Comparison of ENCODE assay signal across 17 cellular contexts in the genomic region with DNA sequence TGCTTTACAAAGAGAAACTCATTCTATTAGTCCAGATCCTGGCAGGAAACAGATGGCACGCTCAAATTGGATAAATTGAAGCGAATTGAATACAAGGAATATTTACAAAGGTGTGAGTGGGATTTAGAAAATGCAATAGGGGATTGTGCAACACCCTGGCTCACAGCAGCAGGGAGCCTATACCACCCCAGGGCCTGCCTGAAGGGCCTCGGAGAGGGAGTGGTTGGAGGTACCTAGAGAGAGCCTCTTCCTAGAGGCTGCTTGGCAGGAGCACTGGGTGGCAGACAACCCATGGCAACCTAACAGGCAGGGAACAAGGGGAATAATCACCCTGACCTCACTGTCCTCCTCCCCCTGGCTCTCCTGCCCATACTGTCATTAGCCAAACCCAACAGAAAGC. TPM values are rescaled to one million over a fixed set of nuclear protein-coding genes. Genes with fewer than 3 reads are reported as not detected.
DNase-seq lines count a peak whose midpoint lies in the region; ATAC-seq, FAIRE-seq and TF ChIP-seq lines count a peak whose summit lies in the region.
"Had no signal": no experiment of that assay in that cellular context is flagged by ENCODE, and none has a peak within 500 bp of the region (broad histone marks: within the 10 kb centered on the region; RNA-seq: fewer than 3 reads in every experiment).

No MANE protein-coding gene starts in this region.

- WGBS in H1 (ENCODE audit: extremely low coverage in 1 of 2, insufficient coverage in 1 of 2, insufficient read length in 1 of 2, insufficient replicate concordance in 2 of 2, low coverage in 1 of 2, low lambda C conversion rate in 2 of 2, missing lambda C conversion rate in 1 of 2), 2 experiments, result 96% methylated on average over 3 of the region's 3 CpGs; no CpG with 5 or more reads in 1 of the 2 experiments

- H2BK20ac ChIP-seq in H1 (ENCODE audit: low read length), result no peak overlapping the region

- H3K27me3 Mint-ChIP-seq in activated naive CD8-positive, alpha-beta T cell treated with anti-CD3 and anti-CD28 coated beads, Interleukin-2, amount 50 U/mL, for 24 hours, result peaks cover 25% of the 10 kb centered on the region

- no peak overlapping the region for H3K4me3 Mint-ChIP-seq in activated naive CD8-positive, alpha-beta T cell treated with anti-CD3 and anti-CD28 coated beads, Interleukin-2, amount 50 U/mL, for 24 hours
- H3K4me3 Mint-ChIP-seq: brain had no signal

- no peak overlapping the region for H2AFZ ChIP-seq in H1 (ENCODE audit: low read length)

- CTCF ChIA-PET in H1 (lab: Charles Lee; ENCODE audit: partially characterized antibody), result interaction anchor here (1.5 kb wide), 1 partner anchor 90 kb away, joined by 5 read pairs; no protein-coding TSS in a partner anchor

- no peak for TF ChIP-seq RAD21 in H1 (IDR thresholded peaks at IDR 0.05 in 1 of 2, conservative IDR thresholded peaks at IDR 0.05 in 1 of 2; ENCODE audit: low read depth in 2 of 2, low read length in 2 of 2)

- no peak for TF ChIP-seq POLR2A in H1 (IDR thresholded peaks at IDR 0.05; ENCODE audit: control extremely low read depth in 1 of 2, low read depth in 2 of 2, low read length in 2 of 2)

- no peaks in the 10 kb centered on the region for H3K36me3 ChIP-seq in H1 (ENCODE audit: control insufficient read depth in 2 of 4, insufficient read depth in 4 of 4, low read length in 3 of 4)

- no peaks in the 10 kb centered on the region for H4K20me1 ChIP-seq in H1 (replicated peaks in 1 of 2; ENCODE audit: control insufficient read depth in 1 of 2, insufficient read depth in 2 of 2, low read length in 2 of 2)

- no peak overlapping the region for H4K91ac ChIP-seq in H1 (replicated peaks; ENCODE audit: insufficient read length, low read length)

- POLR2A ChIA-PET in H1 (lab: Charles Lee; ENCODE audit: partially characterized antibody), result interaction anchor here (0.6 kb wide), 1 partner anchor 69 kb away, joined by 3 read pairs; no protein-coding TSS in a partner anchor

- no peak overlapping the region for H2BK15ac ChIP-seq in H1 (ENCODE audit: low read length)

- FAIRE-seq in H1 (lab: Jason Lieb, UNC), result no peak
- FAIRE-seq: kidney had no signal

- H3K27ac Mint-ChIP-seq in activated naive CD8-positive, alpha-beta T cell treated with anti-CD3 and anti-CD28 coated beads, Interleukin-2, amount 50 U/mL, for 24 hours, result no peak overlapping the region

- H2BK120ac ChIP-seq in H1 (replicated peaks; ENCODE audit: low read depth, low read length), result no peak overlapping the region

- H2BK12ac ChIP-seq in H1 (ENCODE audit: low read depth, low read length), result peak overlapping the region; percentile 62; the same call in 1 of the 2 replicates

- H2BK5ac ChIP-seq in H1 (ENCODE audit: low read depth, low read length), result no peak overlapping the region

- H4K8ac ChIP-seq in H1 (ENCODE audit: extremely low read depth, insufficient read depth, low read length), result no peak overlapping the region

- no peak for ATAC-seq in activated naive CD8-positive, alpha-beta T cell treated with anti-CD3 and anti-CD28 coated beads, Interleukin-2, amount 50 U/mL, for 24 hours
- ATAC-seq: right cardiac atrium had no signal

- peak; percentile 99 for DNase-seq in DMS153 (lab: John Stamatoyannopoulos, UW)
- peak in 2 of 3 experiments; percentile 89 to 97 for DNase-seq in NCI-H1417 (lab: John Stamatoyannopoulos, UW)
- DNase-seq in NCI-H524 (lab: John Stamatoyannopoulos, UW), result peak; percentile 16 to 61
- DNase-seq in H1 (ENCODE audit: low read depth in 1 of 2, low spot score in 2 of 2), result no peak
- no peak for DNase-seq in activated CD4-positive, alpha-beta T cell treated with anti-CD3 and anti-CD28 coated beads, Interleukin-2, amount 50 U/mL, for 4 hours
- no peak for DNase-seq in activated CD8-positive, alpha-beta memory T cell treated with anti-CD3 and anti-CD28 coated beads for 24 hours
- DNase-seq in nucleus accumbens (lab: John Stamatoyannopoulos, UW), result no peak
- no peak for DNase-seq in activated naive CD8-positive, alpha-beta T cell treated with anti-CD3 and anti-CD28 coated beads, Interleukin-2, amount 50 U/mL, for 24 hours
- DNase-seq: activated CD4-positive, alpha-beta T cell treated with anti-CD3 and anti-CD28 coated beads for 1 hour; activated CD8-positive, alpha-beta memory T cell treated with anti-CD3 and anti-CD28 coated beads, Interleukin-2, amount 50 U/mL, for 4 hours; activated naive CD4-positive, alpha-beta T cell treated with anti-CD3 and anti-CD28 coated beads, Interleukin-2, amount 50 U/mL, for 16 hours; dorsolateral prefrontal cortex; kidney; midbrain; right cardiac atrium; substantia nigra had no signal

- H3K36me3 Mint-ChIP-seq in activated naive CD8-positive, alpha-beta T cell treated with anti-CD3 and anti-CD28 coated beads, Interleukin-2, amount 50 U/mL, for 24 hours (ENCODE audit: low read depth), result no peaks in the 10 kb centered on the region
- H3K36me3 Mint-ChIP-seq: brain had no signal

- no peaks in the 10 kb centered on the region for H3K4me1 ChIP-seq in H1 (replicated peaks in 1 of 4; ENCODE audit: control insufficient read depth in 3 of 4, insufficient read depth in 4 of 4, low read length in 3 of 4)

- H3K18ac ChIP-seq in H1 (ENCODE audit: extremely low read depth, low read length), result no peak overlapping the region

- no peak overlapping the region for H3K23ac ChIP-seq in H1 (ENCODE audit: insufficient read length)

- no peak overlapping the region for H3K9ac ChIP-seq in H1 (replicated peaks in 1 of 4; ENCODE audit: extremely low read depth in 1 of 4, low read depth in 3 of 4, low read length in 3 of 4)

- H3K9me3 ChIP-seq in H1 (ENCODE audit: insufficient read depth in 2 of 2, low read depth in 1 of 2, low read length in 1 of 2), result peaks cover 0 to 4% of the 10 kb centered on the region in 2 experiments; a peak in 1 of 4 replicates

- no peak overlapping the region for H2AK5ac ChIP-seq in H1 (ENCODE audit: low read depth, low read length)

- no peaks in the 10 kb centered on the region for H3K4me1 Mint-ChIP-seq in activated naive CD8-positive, alpha-beta T cell treated with anti-CD3 and anti-CD28 coated beads, Interleukin-2, amount 50 U/mL, for 24 hours

- no peaks in the 10 kb centered on the region for H3K27me3 ChIP-seq in H1 (replicated peaks in 1 of 4; ENCODE audit: control insufficient read depth in 3 of 4, extremely low read depth in 1 of 4, insufficient read depth in 3 of 4, low read length in 3 of 4)
- H3K27me3 ChIP-seq: dorsolateral prefrontal cortex had no signal

- no peak overlapping the region for H3K4ac ChIP-seq in H1 (replicated peaks; ENCODE audit: insufficient read length, low read depth, low read length)

- H3K4me3 ChIP-seq in H1 (ENCODE audit: extremely low read depth in 1 of 4, insufficient read depth in 2 of 4, low read depth in 3 of 4, low read length in 4 of 4), result no peak overlapping the region
- H3K4me3 ChIP-seq: dorsolateral prefrontal cortex had no signal

- H4K5ac ChIP-seq in H1 (ENCODE audit: insufficient read length, low read depth, low read length), result no peak overlapping the region

- H3K27ac ChIP-seq in H1 (ENCODE audit: low read depth, low read length), result no peak overlapping the region
- H3K27ac ChIP-seq: dorsolateral prefrontal cortex had no signal

- H3K23me2 ChIP-seq in H1 (ENCODE audit: low read depth, low read length), result no peaks in the 10 kb centered on the region

- H3K4me2 ChIP-seq in H1 (ENCODE audit: insufficient read depth in 1 of 2, low read depth in 2 of 2, low read length in 2 of 2), result no peak overlapping the region

- H3K9me3 Mint-ChIP-seq in activated naive CD8-positive, alpha-beta T cell treated with anti-CD3 and anti-CD28 coated beads, Interleukin-2, amount 50 U/mL, for 24 hours, result peaks cover 13% of the 10 kb centered on the region

- H3K14ac ChIP-seq in H1 (ENCODE audit: insufficient read length), result no peak overlapping the region

- H3K79me1 ChIP-seq in H1 (ENCODE audit: low read depth, low read length), result no peaks in the 10 kb centered on the region

- TF ChIP-seq CTCF in H1 (IDR thresholded peaks at IDR 0.05; ENCODE audit: control extremely low read depth in 1 of 3, insufficient read depth in 1 of 3, low read depth in 1 of 3, low read length in 3 of 3), result no peak

- no peaks in the 10 kb centered on the region for H3K79me2 ChIP-seq in H1 (ENCODE audit: control insufficient read depth in 1 of 2, insufficient read depth in 2 of 2, low read length in 2 of 2)

- H3K56ac ChIP-seq in H1 (replicated peaks; ENCODE audit: insufficient read length, low read depth, low read length), result no peak overlapping the region

- TF ChIP-seq EP300 in H1 (IDR thresholded peaks at IDR 0.05; ENCODE audit: borderline replicate concordance in 1 of 2, low read depth in 2 of 2, low read length in 2 of 2), result no peak

TF ChIP-seq in H1, 55 proteins besides CTCF, POLR2A, EP300 and RAD21:
- TF ChIP-seq POLR2AphosphoS5 (IDR thresholded peaks at IDR 0.05; ENCODE audit: low read depth, low read length) (no peak), CEBPB (IDR thresholded peaks at IDR 0.05; ENCODE audit: low read depth, low read length) (peak; percentile 86)
TF ChIP-seq in H1: peak in this region for 1.

RNA-seq across cellular contexts. Expression of a gene that starts 27.7 kb away (rescaled TPM):
- total RNA-seq in H1 (2021; fragmentation: NEBNext Ultra II Directional; extraction: Animal tissue kit (Norgen Biotek cat#: 25700)), result 35.1 and 37.4 TPM in 2 replicates
- polyA plus RNA-seq in H1 (2011; rRNA removed), result 4.9 and 5.8 TPM in 2 replicates
- polyA plus RNA-seq in H1 (2011; cell fraction: cytosol; rRNA removed), result 9.3 TPM
- polyA plus RNA-seq in H1 (2011; cell fraction: nucleus; rRNA removed), result 9.0 TPM
- polyA plus RNA-seq in H1 (2012, experiment 1 of 2), result 16.7 to 47.4 TPM (median 18.7 TPM) in 4 replicates
- polyA plus RNA-seq in H1 (2012, experiment 2 of 2), result 4.2 TPM
- polyA plus RNA-seq in H1 (2013, experiment 1 of 2), result 41.9 TPM
- 41.5 TPM for polyA plus RNA-seq in H1 (2013, experiment 2 of 2)
- polyA minus RNA-seq in H1 (2011; rRNA and poly(A)+ RNA removed), result 16.5 and 17.6 TPM in 2 replicates
- 8.6 TPM for polyA minus RNA-seq in H1 (2011; cell fraction: cytosol; rRNA and poly(A)+ RNA removed)
- 31.3 TPM for polyA minus RNA-seq in H1 (2011; cell fraction: nucleus; rRNA and poly(A)+ RNA removed)

Comparison
In these comparisons a context has a peak if more than half of its experiments do, and no peak if none do; other contexts are left out.
1. DNase-seq: peak in DMS153 (single experiment), NCI-H1417 (2 of 3) and NCI-H524 (2 of 2); none in H1 (0 of 2), activated CD4-positive, alpha-beta T cell treated with anti-CD3 and anti-CD28 coated beads, Interleukin-2, amount 50 U/mL, for 4 hours (0 of 2), activated CD8-positive, alpha-beta memory T cell treated with anti-CD3 and anti-CD28 coated beads for 24 hours (single experiment), nucleus accumbens (0 of 56) and activated naive CD8-positive, alpha-beta T cell treated with anti-CD3 and anti-CD28 coated beads, Interleukin-2, amount 50 U/mL, for 24 hours (single experiment).